Comparison of ENCODE assay signal across 16 cellular contexts in the genomic region with DNA sequence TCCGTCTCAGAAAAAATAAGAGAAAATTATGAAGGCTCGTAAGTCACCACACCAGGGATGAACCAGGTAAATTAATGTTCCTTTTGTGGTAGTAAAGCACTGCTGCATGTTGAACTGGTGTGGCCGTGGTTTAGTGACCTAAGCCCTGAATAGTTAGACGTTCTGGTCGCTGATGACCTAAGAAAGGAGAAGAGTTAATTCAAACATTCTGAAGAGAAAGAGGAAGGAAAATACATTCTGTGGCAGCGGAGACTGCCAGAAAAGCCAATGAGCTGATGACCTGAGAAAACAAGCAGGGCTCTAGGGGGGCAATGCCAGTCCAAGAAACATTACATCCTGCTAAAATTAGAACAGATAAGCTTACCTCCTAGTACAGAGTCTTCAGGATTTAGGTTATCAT.
"Had no signal": no experiment of that assay in that cellular context is flagged by ENCODE, and none has a peak within 500 bp of the region (broad histone marks: within the 10 kb centered on the region; RNA-seq: fewer than 3 reads in every experiment).

No MANE protein-coding gene starts in this region.

- H3K36me3 ChIP-seq: uterus had no signal

- H3K27ac ChIP-seq: body of pancreas, epithelial cell of prostate, gastroesophageal sphincter, uterus had no signal

- H3K9me3 Mint-ChIP-seq: activated CD4-positive, alpha-beta T cell treated with anti-CD3 and anti-CD28 coated beads, Interleukin-2, amount 10 ng/mL, durations not matched to agents 7 days and 5 days; activated naive CD4-positive, alpha-beta T cell treated with anti-CD3 and anti-CD28 coated beads, Interleukin-2, amount 50 U/mL, for 24 hours had no signal

- H3K4me3 ChIP-seq: body of pancreas, gastroesophageal sphincter, uterus had no signal

- H3K4me3 Mint-ChIP-seq: activated CD4-positive, alpha-beta T cell treated with anti-CD3 and anti-CD28 coated beads, Interleukin-2, amount 10 ng/mL, durations not matched to agents 7 days and 5 days; activated naive CD4-positive, alpha-beta T cell treated with anti-CD3 and anti-CD28 coated beads, Interleukin-2, amount 50 U/mL, for 24 hours had no signal

- H3K27me3 Mint-ChIP-seq: activated CD4-positive, alpha-beta T cell treated with anti-CD3 and anti-CD28 coated beads, Interleukin-2, amount 10 ng/mL, durations not matched to agents 7 days and 5 days; activated naive CD4-positive, alpha-beta T cell treated with anti-CD3 and anti-CD28 coated beads, Interleukin-2, amount 50 U/mL, for 24 hours had no signal

- H3K4me1 Mint-ChIP-seq: activated CD4-positive, alpha-beta T cell treated with anti-CD3 and anti-CD28 coated beads, Interleukin-2, amount 10 ng/mL, durations not matched to agents 7 days and 5 days; activated naive CD4-positive, alpha-beta T cell treated with anti-CD3 and anti-CD28 coated beads, Interleukin-2, amount 50 U/mL, for 24 hours had no signal

- H3K9me3 ChIP-seq: body of pancreas, gastroesophageal sphincter, uterus had no signal

- H3K27me3 ChIP-seq: body of pancreas, gastroesophageal sphincter, uterus had no signal

- H3K27ac Mint-ChIP-seq: activated CD4-positive, alpha-beta T cell treated with anti-CD3 and anti-CD28 coated beads, Interleukin-2, amount 10 ng/mL, durations not matched to agents 7 days and 5 days; activated naive CD4-positive, alpha-beta T cell treated with anti-CD3 and anti-CD28 coated beads, Interleukin-2, amount 50 U/mL, for 24 hours had no signal

- ATAC-seq: body of pancreas, gastroesophageal sphincter, left ventricle myocardium superior had no signal

- H3K4me1 ChIP-seq: body of pancreas, gastroesophageal sphincter, uterus had no signal

- DNase-seq: activated CD4-positive, alpha-beta T cell treated with anti-CD3 and anti-CD28 coated beads, Interleukin-2, amount 10 ng/mL, durations not matched to agents 7 days and 5 days; activated CD4-positive, CD25-positive, alpha-beta regulatory T cell; activated T-cell treated with anti-CD3 and anti-CD28 coated beads for 4 hours; central memory CD4-positive, alpha-beta T cell; cortex of kidney; effector memory CD4-positive, alpha-beta T cell; islet precursor cell; left ventricle myocardium superior; retina; stimulated activated CD4-positive, alpha-beta T cell treated with anti-CD3 and anti-CD28 coated beads, Interleukin-15, amount 100 ng/mL, for 24 hours; stimulated activated CD4-positive, alpha-beta T cell treated with anti-CD3 and anti-CD28 coated beads, Interleukin-4, amount 100 ng/mL, for 4 hours; uterus had no signal
